Comparison of ENCODE assay signal across 1 cellular context in the genomic region with DNA sequence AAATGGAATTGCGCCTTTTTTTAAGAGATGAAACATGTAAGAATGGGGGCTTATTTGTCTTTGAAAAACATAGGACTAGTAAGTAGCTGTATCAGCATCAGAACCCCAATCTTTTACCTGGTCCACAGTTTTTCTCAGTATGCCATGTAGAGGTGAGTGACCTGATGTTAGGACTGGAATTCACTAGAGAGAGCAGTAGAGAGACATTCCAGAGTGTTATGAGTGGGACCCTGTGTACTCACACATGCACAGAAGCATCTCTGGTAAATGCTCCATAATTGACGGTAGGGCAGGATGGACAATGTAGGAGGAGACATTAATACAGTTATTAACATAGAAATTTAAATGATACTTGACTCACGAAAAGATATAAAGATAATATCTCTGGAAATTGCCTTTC.
TF ChIP-seq lines count a peak whose summit lies in the region.

No MANE protein-coding gene starts in this region.

TF ChIP-seq in GM23338, 12 proteins besides CTCF, POLR2A, EP300 and RAD21 (continued from another document):
- TF ChIP-seq, protein P1, sequence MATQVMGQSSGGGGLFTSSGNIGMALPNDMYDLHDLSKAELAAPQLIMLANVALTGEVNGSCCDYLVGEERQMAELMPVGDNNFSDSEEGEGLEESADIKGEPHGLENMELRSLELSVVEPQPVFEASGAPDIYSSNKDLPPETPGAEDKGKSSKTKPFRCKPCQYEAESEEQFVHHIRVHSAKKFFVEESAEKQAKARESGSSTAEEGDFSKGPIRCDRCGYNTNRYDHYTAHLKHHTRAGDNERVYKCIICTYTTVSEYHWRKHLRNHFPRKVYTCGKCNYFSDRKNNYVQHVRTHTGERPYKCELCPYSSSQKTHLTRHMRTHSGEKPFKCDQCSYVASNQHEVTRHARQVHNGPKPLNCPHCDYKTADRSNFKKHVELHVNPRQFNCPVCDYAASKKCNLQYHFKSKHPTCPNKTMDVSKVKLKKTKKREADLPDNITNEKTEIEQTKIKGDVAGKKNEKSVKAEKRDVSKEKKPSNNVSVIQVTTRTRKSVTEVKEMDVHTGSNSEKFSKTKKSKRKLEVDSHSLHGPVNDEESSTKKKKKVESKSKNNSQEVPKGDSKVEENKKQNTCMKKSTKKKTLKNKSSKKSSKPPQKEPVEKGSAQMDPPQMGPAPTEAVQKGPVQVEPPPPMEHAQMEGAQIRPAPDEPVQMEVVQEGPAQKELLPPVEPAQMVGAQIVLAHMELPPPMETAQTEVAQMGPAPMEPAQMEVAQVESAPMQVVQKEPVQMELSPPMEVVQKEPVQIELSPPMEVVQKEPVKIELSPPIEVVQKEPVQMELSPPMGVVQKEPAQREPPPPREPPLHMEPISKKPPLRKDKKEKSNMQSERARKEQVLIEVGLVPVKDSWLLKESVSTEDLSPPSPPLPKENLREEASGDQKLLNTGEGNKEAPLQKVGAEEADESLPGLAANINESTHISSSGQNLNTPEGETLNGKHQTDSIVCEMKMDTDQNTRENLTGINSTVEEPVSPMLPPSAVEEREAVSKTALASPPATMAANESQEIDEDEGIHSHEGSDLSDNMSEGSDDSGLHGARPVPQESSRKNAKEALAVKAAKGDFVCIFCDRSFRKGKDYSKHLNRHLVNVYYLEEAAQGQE (IDR thresholded peaks at IDR 0.05; ENCODE audit: unreplicated experiment), result no peak
- TF ChIP-seq POLR2AphosphoS5 (IDR thresholded peaks at IDR 0.05; ENCODE audit: low read depth) (no peak), EZH2 (IDR thresholded peaks at IDR 0.05; ENCODE audit: low read depth, unreplicated experiment) (no peak), NANOG (IDR thresholded peaks at IDR 0.05; ENCODE audit: borderline replicate concordance) (no peak)
